22 cellular contexts compared by ENCODE assay signal in the genomic region with DNA sequence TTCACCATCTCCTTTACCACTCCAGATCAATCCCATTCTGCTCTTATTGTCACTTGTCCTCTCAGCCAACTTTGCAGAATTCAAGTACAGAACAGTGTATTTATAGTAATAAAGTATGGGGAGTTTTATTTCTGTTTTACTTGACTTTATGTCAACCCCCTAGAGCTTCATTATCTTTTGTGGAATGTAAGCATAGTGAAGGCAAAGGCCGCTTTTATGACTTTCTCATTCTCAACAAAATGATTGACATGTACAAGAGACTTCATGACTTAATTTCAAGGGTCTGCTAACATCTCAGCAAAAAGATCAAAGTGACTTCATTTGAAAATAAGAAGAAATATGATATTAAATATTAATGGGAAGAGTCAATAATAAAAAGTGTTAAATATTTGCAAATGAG. TPM values are rescaled to one million over a fixed set of nuclear protein-coding genes. Genes with fewer than 3 reads are reported as not detected.
A peak's percentile ranks its signal among the peaks of the same experiment; 100 is the strongest.
DNase-seq lines count a peak whose midpoint lies in the region; TF ChIP-seq lines count a peak whose summit lies in the region.
"Had no signal": no experiment of that assay in that cellular context is flagged by ENCODE, and none has a peak within 500 bp of the region (broad histone marks: within the 10 kb centered on the region; RNA-seq: fewer than 3 reads in every experiment).

No MANE protein-coding gene starts in this region.

- DNase-seq in NCI-H82 (lab: John Stamatoyannopoulos, UW) (peak; percentile 10), NCI-H82 treated with DMSO at 0.1 percent for 48 hours (lab: John Stamatoyannopoulos, UW; ENCODE audit: unreplicated experiment) (no peak), HEK293T (ENCODE audit: extremely low spot score) (no peak), glutamatergic neuron (no peak), NCI-H2196 treated with DMSO at 0.1 percent for 48 hours (lab: John Stamatoyannopoulos, UW; ENCODE audit: unreplicated experiment) (no peak), cerebellar cortex (ENCODE audit: low spot score) (no peak), NCI-H1694 treated with DMSO at 0.1 percent for 48 hours (lab: John Stamatoyannopoulos, UW) (no peak)
- DNase-seq: 8988T; ACHN; AML-193; BE2C; CD4-positive, alpha-beta T cell; CD8-positive, alpha-beta memory T cell; DMS 273 treated with DMSO at 0.1 percent for 48 hours; DMS79; EL; GDM1; GM23248; H7; HCEC 1CT; HFFc6 had no signal

- H3K27me3 Mint-ChIP-seq in glutamatergic neuron (ENCODE audit: unreplicated experiment): no peaks in the 10 kb centered on the region
- H3K27me3 Mint-ChIP-seq: CD4-positive, alpha-beta T cell had no signal

- H3K4me3 Mint-ChIP-seq in glutamatergic neuron (ENCODE audit: unreplicated experiment): no peak overlapping the region
- H3K4me3 Mint-ChIP-seq: CD14-positive monocyte; CD4-positive, alpha-beta T cell; CD8-positive, alpha-beta memory T cell; HFFc6 had no signal

- H3K27ac Mint-ChIP-seq in glutamatergic neuron (ENCODE audit: unreplicated experiment): peak overlapping the region; percentile 62
- H3K27ac Mint-ChIP-seq: CD14-positive monocyte; CD4-positive, alpha-beta T cell; CD8-positive, alpha-beta memory T cell; HFFc6 had no signal

- no peak for TF ChIP-seq CTCF in glutamatergic neuron (IDR thresholded peaks at IDR 0.05; ENCODE audit: partially characterized antibody, unreplicated experiment)

- peaks cover 13% of the 10 kb centered on the region for H3K4me1 Mint-ChIP-seq in glutamatergic neuron (ENCODE audit: low read depth, unreplicated experiment)
- H3K4me1 Mint-ChIP-seq: CD14-positive monocyte; CD8-positive, alpha-beta memory T cell had no signal

- H3K36me3 Mint-ChIP-seq in glutamatergic neuron (ENCODE audit: unreplicated experiment): no peaks in the 10 kb centered on the region
- H3K36me3 Mint-ChIP-seq: CD14-positive monocyte; CD8-positive, alpha-beta memory T cell had no signal

- H3K9me3 Mint-ChIP-seq in glutamatergic neuron (ENCODE audit: unreplicated experiment): no peaks in the 10 kb centered on the region
- H3K9me3 Mint-ChIP-seq: CD4-positive, alpha-beta T cell; CD8-positive, alpha-beta memory T cell; HFFc6 had no signal

- CTCF ChIA-PET in HEK293T (lab: Yijun Ruan, JAX): no interaction called here

- POLR2A ChIA-PET in HEK293T (lab: Yijun Ruan, JAX): no interaction called here

TF ChIP-seq in HEK293T, 16 proteins besides CTCF, POLR2A, EP300 and RAD21:
- TF ChIP-seq PKNOX1 (IDR thresholded peaks at IDR 0.05) (peak; percentile 95), TARDBP (IDR thresholded peaks at IDR 0.05) (no peak), LEF1 (IDR thresholded peaks at IDR 0.05; ENCODE audit: borderline replicate concordance) (peak; percentile 72; the same call in 1 of the 2 replicates), CTBP1 (IDR thresholded peaks at IDR 0.05; ENCODE audit: borderline replicate concordance) (peak; percentile 56; the same call in 1 of the 2 replicates)

RNA-seq across cellular contexts. Expression of gene ARID1B, which starts 28.7 kb away (rescaled TPM):
- 202 TPM for total RNA-seq in glutamatergic neuron (ENCODE audit: unreplicated experiment)
